13 cellular contexts compared by ENCODE assay signal in the genomic region with DNA sequence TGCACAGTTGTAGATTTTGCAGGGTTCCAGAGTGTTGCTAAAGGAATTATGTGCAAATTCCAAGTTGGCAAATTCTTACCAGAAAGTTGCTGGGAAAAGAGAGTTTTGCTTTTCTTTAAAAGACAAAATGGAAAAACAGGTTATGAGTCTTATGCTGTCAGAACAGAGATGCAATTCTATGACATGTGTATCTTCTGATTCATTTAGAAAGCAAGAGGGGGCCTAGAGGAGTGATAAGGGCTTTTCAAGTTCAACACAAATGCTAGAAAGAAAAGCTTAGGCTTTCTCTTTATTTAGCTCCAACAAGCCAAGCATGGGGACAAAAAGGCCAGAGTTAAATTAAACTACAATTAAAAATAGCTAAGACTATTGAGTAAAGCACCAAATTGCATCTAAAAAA.
DNase-seq lines count a peak whose midpoint lies in the region; ATAC-seq and TF ChIP-seq lines count a peak whose summit lies in the region.
"Had no signal": no experiment of that assay in that cellular context is flagged by ENCODE, and none has a peak within 500 bp of the region (broad histone marks: within the 10 kb centered on the region; RNA-seq: fewer than 3 reads in every experiment).

No MANE protein-coding gene starts in this region.

- H3K27ac ChIP-seq in DND-41 (ENCODE audit: low read length) = no peak overlapping the region
- H3K27ac ChIP-seq: GM23248 had no signal

- DNase-seq in DND-41 = no peak
- no peak for DNase-seq in NCI-H187 treated with DMSO at 0.1 percent for 48 hours (lab: John Stamatoyannopoulos, UW)
- DNase-seq in activated CD8-positive, alpha-beta memory T cell treated with anti-CD3 and anti-CD28 coated beads for 24 hours = no peak
- DNase-seq: COR-L47, NCI-H1417 treated with DMSO at 0.1 percent for 48 hours, NCI-H2081, NCI-H524, SIG-M5 had no signal

- no peak for TF ChIP-seq CTCF in DND-41 (IDR thresholded peaks at IDR 0.05; ENCODE audit: borderline replicate concordance, extremely low read depth, low read length, poor library complexity, severe bottlenecking)

- H3K36me3 ChIP-seq in DND-41 (ENCODE audit: insufficient read depth, low read length) = no peaks in the 10 kb centered on the region

- H3K4me3 ChIP-seq in DND-41 (ENCODE audit: low read depth in 1 of 2, low read length in 2 of 2) = no peak overlapping the region
- H3K4me3 ChIP-seq: GM23248 had no signal

- no peaks in the 10 kb centered on the region for H3K4me1 ChIP-seq in DND-41 (ENCODE audit: insufficient read depth, low read length)

- H3K9me3 ChIP-seq in DND-41 (ENCODE audit: insufficient read depth, low read length, severe bottlenecking) = no peaks in the 10 kb centered on the region

- no peaks in the 10 kb centered on the region for H3K27me3 ChIP-seq in DND-41 (ENCODE audit: insufficient read depth, low read length, poor library complexity)

- ATAC-seq in DND-41 (ENCODE audit: insufficient read depth, low read depth) = no peak
- ATAC-seq in GM18519 (IDR thresholded peaks at IDR 0.05; ENCODE audit: low FRiP score, unreplicated experiment) = peak; percentile 67
- ATAC-seq in GM21723 (IDR thresholded peaks at IDR 0.05; ENCODE audit: unreplicated experiment) = peak; percentile 67
- ATAC-seq in HG03442 (IDR thresholded peaks at IDR 0.05; ENCODE audit: unreplicated experiment) = peak; percentile 63
- no peak for ATAC-seq in GM18511 (IDR thresholded peaks at IDR 0.05; ENCODE audit: unreplicated experiment)

- H2AFZ ChIP-seq in DND-41 (ENCODE audit: low read depth, low read length) = peak overlapping the region; percentile 15; the same call in 1 of the 2 replicates
- H2AFZ ChIP-seq: GM23248 had no signal

- H3K9ac ChIP-seq in DND-41 (ENCODE audit: low read depth, low read length) = no peak overlapping the region
- H3K9ac ChIP-seq: GM23248 had no signal

- no peaks in the 10 kb centered on the region for H3K79me2 ChIP-seq in DND-41 (ENCODE audit: insufficient read depth, low read length)

- no peaks in the 10 kb centered on the region for H4K20me1 ChIP-seq in DND-41 (ENCODE audit: insufficient read depth, low read length)

- H3K4me2 ChIP-seq in DND-41 (ENCODE audit: insufficient read depth, low read length) = no peak overlapping the region

Comparison
In these comparisons a context has a peak if more than half of its experiments do, and no peak if none do; other contexts are left out.
1. ATAC-seq: peak in GM18519 (single experiment), GM21723 (single experiment) and HG03442 (single experiment); none in DND-41 (single experiment) and GM18511 (single experiment).